11 cellular contexts compared by ENCODE assay signal in the genomic region with DNA sequence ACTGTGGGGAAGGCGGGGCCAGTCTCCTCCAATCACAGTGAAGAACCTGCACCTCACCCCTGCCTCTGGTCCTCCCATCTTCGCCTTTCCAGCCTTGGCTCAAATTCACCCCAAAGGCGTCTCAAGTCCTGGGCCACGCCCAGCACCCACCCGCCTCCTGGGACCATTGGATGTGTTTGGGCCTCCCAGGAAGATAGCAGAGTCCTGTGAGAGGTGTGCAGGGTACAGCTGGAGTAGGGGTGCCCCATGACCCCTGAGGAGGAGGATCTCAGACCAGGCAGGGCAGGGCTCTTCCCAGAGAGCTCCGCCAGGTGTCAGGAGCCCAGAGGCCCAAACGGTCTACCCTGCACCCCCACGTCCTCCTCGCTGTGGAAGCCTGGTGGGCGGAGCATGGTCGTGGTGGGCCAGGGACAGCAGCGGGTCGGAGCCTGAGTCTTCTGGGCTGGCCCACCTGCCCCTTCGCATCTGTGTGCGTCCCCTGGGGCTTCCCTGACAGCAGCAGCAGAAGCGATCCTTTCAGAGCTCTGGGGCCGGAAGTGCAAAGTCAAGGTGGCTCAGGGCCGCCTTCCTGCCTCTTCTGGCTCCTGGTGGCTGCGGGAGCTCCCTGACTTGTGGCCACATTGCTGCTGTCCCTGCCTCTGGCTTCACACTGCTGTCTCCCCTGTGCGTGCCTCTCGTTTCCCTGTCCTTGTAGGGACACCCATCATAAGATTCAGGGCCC. TPM values are rescaled to one million over a fixed set of nuclear protein-coding genes. Genes with fewer than 3 reads are reported as not detected.
DNase-seq lines count a peak whose midpoint lies in the region; ATAC-seq, FAIRE-seq and TF ChIP-seq lines count a peak whose summit lies in the region.
"Had no signal": no experiment of that assay in that cellular context is flagged by ENCODE, and none has a peak within 500 bp of the region (broad histone marks: within the 10 kb centered on the region; RNA-seq: fewer than 3 reads in every experiment).

No MANE protein-coding gene starts in this region.

- H3K27ac ChIP-seq in left ventricle myocardium inferior (replicated peaks) (no peak overlapping the region), heart right ventricle (no peak overlapping the region), OCI-LY7 (ENCODE audit: low read depth, low read length, poor library complexity, severe bottlenecking) (no peak overlapping the region), K562 (ENCODE audit: extremely low read depth, low read depth, low read length) (no peak overlapping the region), WERI-Rb-1 (no peak overlapping the region)

- H3K9me1 ChIP-seq in K562 (ENCODE audit: control insufficient read depth, insufficient read depth, low read length) = no peaks in the 10 kb centered on the region

- H3K4me3 ChIP-seq in left ventricle myocardium inferior = no peak overlapping the region
- no peak overlapping the region for H3K4me3 ChIP-seq in heart right ventricle
- H3K4me3 ChIP-seq in OCI-LY7 (ENCODE audit: low read depth, low read length, poor library complexity, severe bottlenecking) = no peak overlapping the region
- H3K4me3 ChIP-seq in K562 = no peak overlapping the region
- H3K4me3 ChIP-seq in WERI-Rb-1 (ENCODE audit: low read depth, low read length) = no peak overlapping the region

- CTCF ChIA-PET in OCI-LY7 (lab: Charles Lee; ENCODE audit: unreplicated experiment) = no interaction called here
- CTCF ChIA-PET in K562 (lab: Yijun Ruan, JAX; ENCODE audit: low intra/inter-chr PET ratio) = no interaction called here

- no peak for FAIRE-seq in K562 (lab: Jason Lieb, UNC)

- H4K20me1 ChIP-seq in OCI-LY7 (ENCODE audit: insufficient read depth, low read length) (no peaks in the 10 kb centered on the region), K562 (replicated peaks; ENCODE audit: control insufficient read depth, insufficient read depth, low read length) (peaks cover 6% of the 10 kb centered on the region; the same call in 1 of the 2 replicates)

- BruUV-seq in OCI-LY7 (replicated peaks; lab: Mats Ljungman, UMichigan) = no TSS peak
- BruUV-seq in K562 (replicated peaks; lab: Mats Ljungman, UMichigan) = no TSS peak

- no peaks in the 10 kb centered on the region for H3K4me1 ChIP-seq in left ventricle myocardium inferior
- no peaks in the 10 kb centered on the region for H3K4me1 ChIP-seq in heart right ventricle
- peaks cover 13% of the 10 kb centered on the region for H3K4me1 ChIP-seq in OCI-LY7 (ENCODE audit: insufficient read depth, low read length, poor library complexity, severe bottlenecking)
- H3K4me1 ChIP-seq in K562 (replicated peaks in 1 of 2; ENCODE audit: control insufficient read depth in 2 of 2, insufficient read depth in 2 of 2, low read length in 2 of 2) = peaks cover 0 to 50% of the 10 kb centered on the region in 2 experiments; a peak in 2 of 5 replicates
- H3K4me1 ChIP-seq: BE2C had no signal

- WGBS in heart right ventricle, 2 donors = 72 to 81% methylated on average over 21 of the region's 21 CpGs
- WGBS in K562 (ENCODE audit: insufficient coverage, low coverage, missing lambda C conversion rate) = 50% methylated on average over 20 of the region's 21 CpGs

- in situ Hi-C loops in K562 (cut with MboI) = no loop called here

- H3K4me2 ChIP-seq in OCI-LY7 (ENCODE audit: low read length) (peak overlapping the region; percentile 27; the same call in 1 of the 2 replicates), K562 (ENCODE audit: insufficient read depth, low read length) (no peak overlapping the region)

- TF ChIP-seq EP300 in K562 (IDR thresholded peaks at IDR 0.05; ENCODE audit: low read length) = no peak

- ATAC-seq in heart right ventricle (no peak), K562 (peak; percentile 30), GM21390 (IDR thresholded peaks at IDR 0.05; ENCODE audit: unreplicated experiment) (no peak)
- ATAC-seq in stimulated activated naive CD8-positive, alpha-beta T cell treated with anti-CD3 and anti-CD28 coated beads, Interleukin-15, Interleukin-2, amounts not matched to agents 100 U/mL and 50 U/mL, for 24 hours = no peak
- ATAC-seq: left lobe of liver had no signal

- H3K9me3 ChIP-seq in left ventricle myocardium inferior (replicated peaks) (peaks cover 11% of the 10 kb centered on the region), heart right ventricle (peaks cover 0 to 12% (median 0%) of the 10 kb centered on the region in 11 donors), OCI-LY7 (ENCODE audit: low read length) (no peaks in the 10 kb centered on the region), K562 (replicated peaks; ENCODE audit: control insufficient read depth, insufficient read depth, low read depth, low read length) (peaks cover 6% of the 10 kb centered on the region), WERI-Rb-1 (ENCODE audit: severe bottlenecking) (no peaks in the 10 kb centered on the region)
- H3K9me3 ChIP-seq: BE2C had no signal

- intact Hi-C loops in left ventricle myocardium inferior (cut with micrococcal nuclease) = no loop called here
- intact Hi-C loops in heart right ventricle (cut with DNase I) = no loop called here
- intact Hi-C loops in OCI-LY7 (cut with micrococcal nuclease; ENCODE audit: unreplicated experiment) = no loop called here
- intact Hi-C loops in K562 (cut with micrococcal nuclease) = no loop called here

- TF ChIP-seq RAD21 in K562 (CRISPR knock-in tag; conservative IDR thresholded peaks at IDR 0.05 in 1 of 2, IDR thresholded peaks at IDR 0.05 in 1 of 2) = no peak

- no peaks in the 10 kb centered on the region for H3K36me3 ChIP-seq in left ventricle myocardium inferior
- H3K36me3 ChIP-seq in heart right ventricle = no peaks in the 10 kb centered on the region
- H3K36me3 ChIP-seq in OCI-LY7 (ENCODE audit: insufficient read depth, low read length) = no peaks in the 10 kb centered on the region
- no peaks in the 10 kb centered on the region for H3K36me3 ChIP-seq in K562 (ENCODE audit: control insufficient read depth, insufficient read depth, low read length)
- H3K36me3 ChIP-seq in WERI-Rb-1 = no peaks in the 10 kb centered on the region
- H3K36me3 ChIP-seq: BE2C had no signal

- H2AFZ ChIP-seq in OCI-LY7 (ENCODE audit: low read length) = no peak overlapping the region
- peak overlapping the region; percentile 52; the same call in 1 of the 2 replicates for H2AFZ ChIP-seq in K562 (ENCODE audit: low read depth, low read length)

- no peak for TF ChIP-seq CTCF in left ventricle myocardium inferior (IDR thresholded peaks at IDR 0.05; ENCODE audit: borderline replicate concordance)
- no peak for TF ChIP-seq CTCF in heart right ventricle (IDR thresholded peaks at IDR 0.05)
- no peak for TF ChIP-seq CTCF in OCI-LY7 (conservative IDR thresholded peaks at IDR 0.05; ENCODE audit: low read length)
- no peak for TF ChIP-seq CTCF in K562 (IDR thresholded peaks at IDR 0.05 in 2 of 3, conservative IDR thresholded peaks at IDR 0.05 in 1 of 3; ENCODE audit: insufficient read depth in 2 of 3, low read depth in 1 of 3, low read length in 3 of 3)
- no peak for TF ChIP-seq CTCF in WERI-Rb-1 (IDR thresholded peaks at IDR 0.05; ENCODE audit: low read depth, low read length)

- H3K79me2 ChIP-seq in OCI-LY7 (ENCODE audit: insufficient read depth, low read depth, low read length) (no peaks in the 10 kb centered on the region), K562 (ENCODE audit: control insufficient read depth, insufficient read depth, low read length) (no peaks in the 10 kb centered on the region)

- no peak for TF ChIP-seq POLR2A in K562 (conservative IDR thresholded peaks at IDR 0.05)

- no peaks in the 10 kb centered on the region for H3K9me2 ChIP-seq in OCI-LY7 (ENCODE audit: insufficient read depth, low read length)

- H3K27me3 ChIP-seq in left ventricle myocardium inferior (ENCODE audit: low read depth) (peaks cover 13% of the 10 kb centered on the region), heart right ventricle (no peaks in the 10 kb centered on the region), K562 (ENCODE audit: control insufficient read depth in 2 of 2, insufficient read depth in 2 of 2, low read length in 2 of 2) (peaks cover 0 to 4% of the 10 kb centered on the region in 2 experiments; a peak in 1 of 5 replicates), WERI-Rb-1 (ENCODE audit: insufficient read depth, low read depth, severe bottlenecking) (no peaks in the 10 kb centered on the region)
- H3K27me3 ChIP-seq: BE2C had no signal

- POLR2A ChIA-PET in OCI-LY7 (lab: Charles Lee) = no interaction called here
- POLR2A ChIA-PET in K562 (lab: Yijun Ruan, JAX) = interaction anchor here (0.6 kb wide), 1 partner anchor 802 kb away, joined by 3 read pairs; no protein-coding TSS in a partner anchor

- H3K9ac ChIP-seq in K562 (ENCODE audit: insufficient read depth in 1 of 2, low read depth in 2 of 2, low read length in 2 of 2) = 0 out of 4 replicates have a peak overlapping the region, but pooled peaks of 1 of the 2 experiments have one; percentile 56

- DNase-seq in left ventricle myocardium inferior = peak; percentile 6
- DNase-seq in heart right ventricle = no peak
- peak; percentile 81 for DNase-seq in OCI-LY7 (ENCODE audit: low spot score)
- no peak for DNase-seq in K562 (ENCODE audit: extremely low read depth in 1 of 4, low spot score in 3 of 4)
- DNase-seq in stimulated activated naive CD8-positive, alpha-beta T cell treated with anti-CD3 and anti-CD28 coated beads, Interleukin-15, Interleukin-2, amounts not matched to agents 100 U/mL and 50 U/mL, for 24 hours = peak; percentile 18
- DNase-seq in medulla oblongata (ENCODE audit: extremely low spot score) = no peak
- no peak for DNase-seq in WERI-Rb-1
- DNase-seq: BE2C, NCI-H774 had no signal

RNA-seq across cellular contexts. Expression of gene ZNF469, which starts 34.9 kb away (rescaled TPM):
- total RNA-seq in left ventricle myocardium inferior = 0.74 TPM
- total RNA-seq in heart right ventricle = 1 to 10 TPM in 6 of 10 donors, under 1 TPM in 4; 0.59 to 1.7 (median 1.0) TPM
- polyA plus RNA-seq in heart right ventricle = under 1 TPM; 0.23 to 0.73 TPM
- under 0.01 TPM in 1 of 2 replicates, not detected in the other for total RNA-seq in OCI-LY7 (2014; rRNA removed; shearing (Covaris generic))
- 0.02 TPM in 1 of 2 replicates, not detected in the other for total RNA-seq in OCI-LY7 (2022)
- total RNA-seq in K562 (2011; cell fraction: chromatin; rRNA removed; ENCODE audit: low replicate concordance) = 0.04 and 0.09 TPM in 2 replicates
- total RNA-seq in K562 (2011; cell fraction: nucleolus; rRNA removed) = 0.13 and 0.17 TPM in 2 replicates
- total RNA-seq in K562 (2011; cell fraction: nucleoplasm; rRNA removed) = under 0.01 and 0.08 TPM in 2 replicates
- total RNA-seq in K562 (2014; rRNA removed) = under 0.01 TPM in 1 of 2 replicates, not detected in the other
- total RNA-seq in K562 (2014; rRNA removed; fragmentation: Illumina TruSeq; extraction: Trizol) = not detected in 2 replicates
- total RNA-seq in K562 (2015; rRNA removed; fragmentation: Illumina TruSeq; extraction: Trizol) = not detected in 2 replicates
- total RNA-seq in K562 (2021) = 0.02 and 0.04 TPM in 2 replicates
- polyA plus RNA-seq in K562 (2011; rRNA removed) = not detected in 2 replicates
- under 0.01 and 0.01 TPM in 2 replicates for polyA plus RNA-seq in K562 (2011; cell fraction: cytosol; rRNA removed)
- polyA plus RNA-seq in K562 (2011; cell fraction: nucleus; rRNA removed) = 0.01 and 0.03 TPM in 2 replicates
- 0.01 TPM in 2 replicates for polyA plus RNA-seq in K562 (2012)
- polyA plus RNA-seq in K562 (2014; fragmentation: Illumina TruSeq; extraction: Trizol) = 0.01 TPM in 1 of 2 replicates, not detected in the other
- not detected for polyA plus RNA-seq in K562 (2014; fragmentation: Nextera tagmentation; extraction: Ambion mirVana)
- polyA plus RNA-seq in K562 (2014; rRNA removed) = 0.01 TPM in 1 of 2 replicates, not detected in the other
- under 0.01 and 0.04 TPM in 2 replicates for polyA minus RNA-seq in K562 (2011; rRNA and poly(A)+ RNA removed)
- polyA minus RNA-seq in K562 (2011; cell fraction: cytosol; rRNA and poly(A)+ RNA removed) = 0.09 and 0.10 TPM in 2 replicates
- under 0.01 and 0.11 TPM in 2 replicates for polyA minus RNA-seq in K562 (2011; cell fraction: nucleus; rRNA and poly(A)+ RNA removed)

Comparison
In these comparisons a context has a peak if more than half of its experiments do, and no peak if none do; other contexts are left out.
1. DNase-seq: peak in left ventricle myocardium inferior (single experiment), OCI-LY7 (single experiment) and stimulated activated naive CD8-positive, alpha-beta T cell treated with anti-CD3 and anti-CD28 coated beads, Interleukin-15, Interleukin-2, amounts not matched to agents 100 U/mL and 50 U/mL, for 24 hours (single experiment); none in heart right ventricle (0 of 2), K562 (0 of 4), medulla oblongata (single experiment) and WERI-Rb-1 (single experiment).